ENCODE assay signal across 18 cellular contexts in genomic region chr9:97562542-97562941, GRCh38.
"Had no signal": no experiment of that assay in that cellular context is flagged by ENCODE, and none has a peak within 500 bp of the region (broad histone marks: within the 10 kb centered on the region; RNA-seq: fewer than 3 reads in every experiment).

No MANE protein-coding gene starts in this region.

- H3K27ac ChIP-seq: brain microvascular endothelial cell, neutrophil, SK-N-MC had no signal

- H3K4me3 Mint-ChIP-seq: activated CD4-positive, alpha-beta memory T cell treated with anti-CD3 and anti-CD28 coated beads for 36 hours; naive B cell; T-cell had no signal

- H3K9me3 Mint-ChIP-seq: activated CD4-positive, alpha-beta memory T cell treated with anti-CD3 and anti-CD28 coated beads for 36 hours; naive B cell; T-cell had no signal

- DNase-seq: activated CD4-positive, alpha-beta memory T cell treated with anti-CD3 and anti-CD28 coated beads for 36 hours; activated naive CD4-positive, alpha-beta T cell treated with anti-CD3 and anti-CD28 coated beads, Interleukin-2, amount 50 U/mL, for 16 hours; amniotic stem cell; brain microvascular endothelial cell; cerebellar nuclear complex; hypothalamus; kidney glomerular epithelial cell; naive B cell; sigmoid colon; stimulated activated CD4-positive, alpha-beta T cell treated with anti-CD3 and anti-CD28 coated beads, Interleukin-12 subunit alpha, Interleukin-12 subunit beta, amount 100 ng/mL, for 4 hours; stimulated activated naive CD4-positive, alpha-beta T cell treated with Interleukin-2 at 50 U/mL for 16 hours; T-cell; T1000 had no signal

- ATAC-seq: T-cell had no signal

- H3K36me3 ChIP-seq: brain microvascular endothelial cell, neutrophil had no signal

- H3K36me3 Mint-ChIP-seq: activated CD4-positive, alpha-beta memory T cell treated with anti-CD3 and anti-CD28 coated beads for 36 hours; naive B cell; T-cell had no signal

- H3K27me3 ChIP-seq: brain microvascular endothelial cell, sigmoid colon had no signal

- H3K4me3 ChIP-seq: lung, sigmoid colon, SK-N-MC, thoracic aorta had no signal

- H3K9me3 ChIP-seq: neutrophil, sigmoid colon, thoracic aorta had no signal

- H3K27me3 Mint-ChIP-seq: progenitor cell of endocrine pancreas had no signal

- H3K27ac Mint-ChIP-seq: activated CD4-positive, alpha-beta memory T cell treated with anti-CD3 and anti-CD28 coated beads for 36 hours; naive B cell; progenitor cell of endocrine pancreas; T-cell had no signal
